Comparison of ENCODE assay signal across 16 cellular contexts in the genomic region with DNA sequence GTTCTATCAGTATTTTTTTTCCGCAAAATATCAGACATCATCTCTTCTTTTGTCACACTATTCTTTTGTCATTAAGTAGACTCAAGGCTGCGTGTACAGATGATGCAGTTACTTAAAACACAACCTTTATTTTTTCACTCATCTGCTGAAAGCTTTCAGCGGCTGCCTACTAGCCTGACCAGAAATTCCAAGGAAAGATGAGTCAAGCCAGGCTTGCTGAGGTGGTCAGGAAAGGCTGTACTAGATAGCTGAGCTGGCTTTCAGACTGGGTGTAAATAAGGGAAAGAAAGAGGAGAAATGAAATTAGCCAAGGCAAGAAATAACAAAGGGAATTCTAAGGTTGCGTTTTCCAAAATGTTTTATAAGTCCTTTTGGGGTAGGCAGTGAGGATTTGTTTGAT. TPM values are rescaled to one million over a fixed set of nuclear protein-coding genes. Genes with fewer than 3 reads are reported as not detected.
DNase-seq lines count a peak whose midpoint lies in the region; ATAC-seq and TF ChIP-seq lines count a peak whose summit lies in the region.
"Had no signal": no experiment of that assay in that cellular context is flagged by ENCODE, and none has a peak within 500 bp of the region (broad histone marks: within the 10 kb centered on the region; RNA-seq: fewer than 3 reads in every experiment).

No MANE protein-coding gene starts in this region.

- no peak for TF ChIP-seq POLR2A in adrenal gland (IDR thresholded peaks at IDR 0.05)

- no peaks in the 10 kb centered on the region for H3K36me3 ChIP-seq in GM23248 (ENCODE audit: low read depth)
- no peaks in the 10 kb centered on the region for H3K36me3 ChIP-seq in mesendoderm (ENCODE audit: control insufficient read depth, insufficient read depth, low read length)
- H3K36me3 ChIP-seq in adrenal gland (replicated peaks in 1 of 2) = no peaks in the 10 kb centered on the region
- H3K36me3 ChIP-seq: BE2C, pancreas had no signal

- in situ Hi-C loops in GM23248 (cut with MboI) (no loop called here), SK-MEL-5 (cut with HindIII; ENCODE audit: low pct_unique_long_range_greater_than_20kb, low sequenced_read_pairs) (no loop called here)

- no peak overlapping the region for H3K56ac ChIP-seq in mesendoderm (ENCODE audit: low read length)

- no peaks in the 10 kb centered on the region for H3K4me1 ChIP-seq in GM23248 (ENCODE audit: insufficient read depth)
- peaks cover 2% of the 10 kb centered on the region for H3K4me1 ChIP-seq in mesendoderm (ENCODE audit: control insufficient read depth, low read depth, low read length)
- H3K4me1 ChIP-seq in adrenal gland (replicated peaks in 1 of 2) = no peaks in the 10 kb centered on the region
- H3K4me1 ChIP-seq: BE2C, pancreas had no signal

- H3K27ac ChIP-seq in GM23248 (no peak overlapping the region), mesendoderm (ENCODE audit: low read depth, low read length) (no peak overlapping the region), adrenal gland (no peak overlapping the region)
- H3K27ac ChIP-seq: pancreas had no signal

- H3K79me2 ChIP-seq in GM23248 (ENCODE audit: insufficient read depth) (no peaks in the 10 kb centered on the region), mesendoderm (ENCODE audit: control insufficient read depth, insufficient read depth, low read length) (peaks cover 6% of the 10 kb centered on the region)

- H2BK120ac ChIP-seq in mesendoderm (ENCODE audit: low read depth, low read length) = no peak overlapping the region

- H3K79me1 ChIP-seq in mesendoderm (ENCODE audit: low read length) = no peaks in the 10 kb centered on the region

- no peak overlapping the region for H3K4me3 Mint-ChIP-seq in activated T-cell treated with anti-CD3 and anti-CD28 coated beads, Interleukin-2, amount 50 U/mL, for 72 hours
- H3K4me3 Mint-ChIP-seq: mesothelial cell of epicardium had no signal

- CTCF ChIA-PET in GM10248 (lab: Yijun Ruan, JAX) = interaction anchor here (1.3 kb wide), 1 partner anchor 14 kb away, joined by 4 read pairs; no protein-coding TSS in a partner anchor

- H3K18ac ChIP-seq in mesendoderm (ENCODE audit: low read length) = no peak overlapping the region

- no peak overlapping the region for H2BK5ac ChIP-seq in mesendoderm (ENCODE audit: low read length)

- TF ChIP-seq CTCF in adrenal gland (IDR thresholded peaks at IDR 0.05) (no peak), GM10248 (IDR thresholded peaks at IDR 0.05; ENCODE audit: control extremely low read depth, extremely low read depth, low read depth, missing control alignments) (no peak)

- H3K9me2 ChIP-seq in GM23248 (ENCODE audit: insufficient read depth) = no peaks in the 10 kb centered on the region

- H3F3A ChIP-seq in GM23248 (ENCODE audit: insufficient read depth) = no peaks in the 10 kb centered on the region

- no peak overlapping the region for H3K27ac Mint-ChIP-seq in activated T-cell treated with anti-CD3 and anti-CD28 coated beads, Interleukin-2, amount 50 U/mL, for 72 hours

- no peak overlapping the region for H2AFZ ChIP-seq in GM23248

- no peak overlapping the region for H3K9ac ChIP-seq in GM23248
- no peak overlapping the region for H3K9ac ChIP-seq in mesendoderm (ENCODE audit: low read length)

- peak; percentile 21 for DNase-seq in GM23248
- peak; percentile 13 for DNase-seq in SK-MEL-5 (ENCODE audit: low read depth, low spot score)
- peak; percentile 20 for DNase-seq in dedifferentiated amniotic fluid mesenchymal stem cell (ENCODE audit: extremely low spot score)
- DNase-seq in mesendoderm = peak; percentile 58
- no peak for DNase-seq in adrenal gland
- no peak for DNase-seq in activated T-cell treated with anti-CD3 and anti-CD28 coated beads, Interleukin-2, amount 50 U/mL, for 72 hours
- DNase-seq in NCI-H446 treated with DMSO at 0.1 percent for 48 hours (lab: John Stamatoyannopoulos, UW) = no peak
- DNase-seq in GM10248 (ENCODE audit: extremely low spot score) = no peak
- DNase-seq: amygdala, BE2C, NCI-H1436 treated with DMSO at 0.1 percent for 48 hours, NCI-H510A treated with DMSO at 0.1 percent for 48 hours, pancreas, T-helper 1 cell had no signal

- H2AK5ac ChIP-seq in mesendoderm (ENCODE audit: low read length) = no peak overlapping the region

- no peaks in the 10 kb centered on the region for H3K9me3 ChIP-seq in GM23248 (ENCODE audit: low read depth)
- no peaks in the 10 kb centered on the region for H3K9me3 ChIP-seq in adrenal gland (replicated peaks in 1 of 3)
- H3K9me3 ChIP-seq: BE2C, pancreas had no signal

- no peak overlapping the region for H3K23ac ChIP-seq in mesendoderm (ENCODE audit: low read length)

- H3K27me3 ChIP-seq in GM23248 (replicated peaks; ENCODE audit: insufficient read depth) = no peaks in the 10 kb centered on the region
- no peaks in the 10 kb centered on the region for H3K27me3 ChIP-seq in mesendoderm (ENCODE audit: insufficient read depth, low read length, poor library complexity)
- H3K27me3 ChIP-seq in adrenal gland = peaks cover 24% of the 10 kb centered on the region
- H3K27me3 ChIP-seq: BE2C, pancreas had no signal

- intact Hi-C loops in adrenal gland (cut with DNase I) = no loop called here

- ATAC-seq in activated T-cell treated with anti-CD3 and anti-CD28 coated beads, Interleukin-2, amount 50 U/mL, for 72 hours (replicated peaks in 1 of 2) = no peak
- ATAC-seq: activated CD4-positive, CD25-positive, alpha-beta regulatory T cell treated with anti-CD3 and anti-CD28 coated beads, Interleukin-2, amount 50 U/mL, for 24 hours; pancreas had no signal

- peaks cover 36% of the 10 kb centered on the region for H3K27me3 Mint-ChIP-seq in activated T-cell treated with anti-CD3 and anti-CD28 coated beads, Interleukin-2, amount 50 U/mL, for 72 hours (ENCODE audit: low read depth)

- H4K8ac ChIP-seq in mesendoderm (ENCODE audit: low read depth, low read length) = no peak overlapping the region

- H2BK15ac ChIP-seq in mesendoderm (replicated peaks; ENCODE audit: low read depth) = no peak overlapping the region

- H3K4me1 Mint-ChIP-seq in activated T-cell treated with anti-CD3 and anti-CD28 coated beads, Interleukin-2, amount 50 U/mL, for 72 hours (ENCODE audit: low read depth) = peaks cover 41% of the 10 kb centered on the region

- no peaks in the 10 kb centered on the region for H4K20me1 ChIP-seq in GM23248 (ENCODE audit: insufficient read depth)

- no peak overlapping the region for H4K5ac ChIP-seq in mesendoderm (ENCODE audit: low read length)

- no peak overlapping the region for H3K4me2 ChIP-seq in GM23248 (ENCODE audit: unreplicated experiment)
- no peak overlapping the region for H3K4me2 ChIP-seq in mesendoderm (ENCODE audit: low read length)

- POLR2A ChIA-PET in GM10248 (lab: Yijun Ruan, JAX) = interaction anchor here (0.5 kb wide), 1 partner anchor 17 kb away, joined by 3 read pairs; no protein-coding TSS in a partner anchor

- no peak overlapping the region for H3K4ac ChIP-seq in mesendoderm (ENCODE audit: low read depth, low read length)

- WGBS in GM23248 (ENCODE audit: low coverage in 1 of 2, low lambda C conversion rate in 2 of 2, missing lambda C conversion rate in 2 of 2), 2 experiments = 84% methylated on average over 4 of the region's 4 CpGs
- no CpG with 5 or more reads among the region's 4 CpGs for WGBS in mesendoderm (ENCODE audit: extremely low coverage, insufficient coverage, low lambda C conversion rate)
- WGBS in adrenal gland, 4 donors = 68 to 79% (median 71%) methylated on average over 4 of the region's 4 CpGs

- H3K4me3 ChIP-seq in GM23248 (no peak overlapping the region), mesendoderm (ENCODE audit: low read length) (no peak overlapping the region), adrenal gland (no peak overlapping the region)
- H3K4me3 ChIP-seq: pancreas had no signal

- H3K9me3 Mint-ChIP-seq in activated T-cell treated with anti-CD3 and anti-CD28 coated beads, Interleukin-2, amount 50 U/mL, for 72 hours = no peaks in the 10 kb centered on the region
- H3K9me3 Mint-ChIP-seq: mesothelial cell of epicardium had no signal

- peaks cover 0 to 2% of the 10 kb centered on the region in 2 donors for H3K36me3 Mint-ChIP-seq in activated T-cell treated with anti-CD3 and anti-CD28 coated beads, Interleukin-2, amount 50 U/mL, for 72 hours (ENCODE audit: insufficient read depth in 2 of 2)
- H3K36me3 Mint-ChIP-seq: mesothelial cell of epicardium had no signal

RNA-seq across cellular contexts. Expression of gene STK26, which starts 17.9 kb away (rescaled TPM):
- total RNA-seq in GM23248 (2014; rRNA removed; shearing (Covaris generic)) = 1.0 and 1.1 TPM in 2 replicates
- polyA plus RNA-seq in GM23248 (2016; fragmentation: Nextera tagmentation; extraction: Ambion mirVana) = 0.74 and 1.1 TPM in 2 replicates
- 23.8 and 30.1 TPM in 2 replicates for total RNA-seq in SK-MEL-5 (2014; rRNA removed; shearing (Covaris generic))
- 15.9 and 25.6 TPM in 2 replicates for polyA plus RNA-seq in SK-MEL-5 (2015; cell fraction: cytosol; rRNA removed)
- 15.3 and 17.0 TPM in 2 replicates for polyA plus RNA-seq in SK-MEL-5 (2015; cell fraction: nucleus; rRNA removed)
- 69.3 TPM for polyA plus RNA-seq in mesendoderm (2013, experiment 1 of 2)
- polyA plus RNA-seq in mesendoderm (2013, experiment 2 of 2) = 71.4 TPM
- total RNA-seq in adrenal gland = 1 to 10 TPM in 7 of 8 donors, under 1 TPM in 1; 0.72 to 2.0 (median 1.4) TPM
- polyA plus RNA-seq in adrenal gland = 1 to 10 TPM; 1.2 to 3.8 (median 1.4) TPM
- 10 to 100 TPM; 57.9 to 73.4 TPM for total RNA-seq in activated T-cell treated with anti-CD3 and anti-CD28 coated beads, Interleukin-2, amount 50 U/mL, for 72 hours

Comparison
In these comparisons a context has a peak if more than half of its experiments do, and no peak if none do; other contexts are left out.
1. DNase-seq: peak in GM23248 (single experiment), SK-MEL-5 (single experiment), dedifferentiated amniotic fluid mesenchymal stem cell (single experiment) and mesendoderm (single experiment); none in adrenal gland (0 of 7), activated T-cell treated with anti-CD3 and anti-CD28 coated beads, Interleukin-2, amount 50 U/mL, for 72 hours (0 of 2), NCI-H446 treated with DMSO at 0.1 percent for 48 hours (single experiment) and GM10248 (single experiment).